In genomic region chr6:29647927-29648642, GRCh38 we compare ENCODE assay signal across 10 cellular contexts. TPM values are rescaled to one million over a fixed set of nuclear protein-coding genes. Genes with fewer than 3 reads are reported as not detected.
DNase-seq lines count a peak whose midpoint lies in the region; ATAC-seq and TF ChIP-seq lines count a peak whose summit lies in the region.
"Had no signal": no experiment of that assay in that cellular context is flagged by ENCODE, and none has a peak within 500 bp of the region (broad histone marks: within the 10 kb centered on the region; RNA-seq: fewer than 3 reads in every experiment).

No MANE protein-coding gene starts in this region.

- no peak overlapping the region for H3K4me3 ChIP-seq in lung
- H3K4me3 ChIP-seq: SK-N-MC had no signal

- H3K9me3 Mint-ChIP-seq in activated T-cell treated with anti-CD3 and anti-CD28 coated beads, Interleukin-2, amount 50 U/mL, for 72 hours: no peaks in the 10 kb centered on the region

- peak; percentile 10 for TF ChIP-seq CTCF in lung (IDR thresholded peaks at IDR 0.05; ENCODE audit: control extremely low read depth, extremely low read depth)

- no peaks in the 10 kb centered on the region for H3K9me3 ChIP-seq in lung (ENCODE audit: control insufficient read depth in 2 of 2, insufficient read depth in 1 of 2, low read length in 1 of 2)

- no peaks in the 10 kb centered on the region for H3K27me3 Mint-ChIP-seq in activated T-cell treated with anti-CD3 and anti-CD28 coated beads, Interleukin-2, amount 50 U/mL, for 72 hours (ENCODE audit: low read depth)
- H3K27me3 Mint-ChIP-seq: naive B cell had no signal

- WGBS in lung, 2 donors: 94 to 96% methylated on average over 23 of the region's 23 CpGs

- no peak overlapping the region for H3K27ac ChIP-seq in lung (ENCODE audit: low read depth in 1 of 2, low read length in 1 of 2)
- H3K27ac ChIP-seq: SK-N-MC had no signal

- H3K36me3 Mint-ChIP-seq in activated T-cell treated with anti-CD3 and anti-CD28 coated beads, Interleukin-2, amount 50 U/mL, for 72 hours (ENCODE audit: insufficient read depth in 2 of 2): no peaks in the 10 kb centered on the region
- H3K36me3 Mint-ChIP-seq: naive B cell had no signal

- no peaks in the 10 kb centered on the region for H3K4me1 ChIP-seq in lung (ENCODE audit: control insufficient read depth in 2 of 2, insufficient read depth in 2 of 2, low read length in 2 of 2)

- H3K27me3 ChIP-seq in lung (ENCODE audit: control insufficient read depth, insufficient read depth): no peaks in the 10 kb centered on the region

- DNase-seq in EL (peak; percentile 45), LoVo (ENCODE audit: low spot score) (peak; percentile 41), amniotic epithelial cell (ENCODE audit: low read depth) (peak; percentile 34), lung (ENCODE audit: low spot score) (no peak), nucleus accumbens (lab: John Stamatoyannopoulos, UW) (no peak)
- no peak for DNase-seq in activated T-cell treated with anti-CD3 and anti-CD28 coated beads, Interleukin-2, amount 50 U/mL, for 72 hours
- no peak for DNase-seq in central memory CD4-positive, alpha-beta T cell
- DNase-seq: naive B cell had no signal

- no peak for ATAC-seq in lung (ENCODE audit: insufficient read depth, low FRiP score)
- no peak for ATAC-seq in activated T-cell treated with anti-CD3 and anti-CD28 coated beads, Interleukin-2, amount 50 U/mL, for 72 hours (replicated peaks in 1 of 2)
- no peak for ATAC-seq in esophagus mucosa

- peaks cover 19% of the 10 kb centered on the region for H3K4me1 Mint-ChIP-seq in activated T-cell treated with anti-CD3 and anti-CD28 coated beads, Interleukin-2, amount 50 U/mL, for 72 hours (ENCODE audit: low read depth)

- no peak overlapping the region for H3K27ac Mint-ChIP-seq in activated T-cell treated with anti-CD3 and anti-CD28 coated beads, Interleukin-2, amount 50 U/mL, for 72 hours

- H3K36me3 ChIP-seq in lung (ENCODE audit: control insufficient read depth in 2 of 2, insufficient read depth in 2 of 2, low read length in 2 of 2): no peaks in the 10 kb centered on the region

- H3K4me3 Mint-ChIP-seq in activated T-cell treated with anti-CD3 and anti-CD28 coated beads, Interleukin-2, amount 50 U/mL, for 72 hours: no peak overlapping the region

RNA-seq across cellular contexts. Expression of gene MOG, which starts 8.8 kb away (rescaled TPM):
- not detected for total RNA-seq in lung
- polyA plus RNA-seq in lung: not detected
- total RNA-seq in activated T-cell treated with anti-CD3 and anti-CD28 coated beads, Interleukin-2, amount 50 U/mL, for 72 hours: not detected
- not detected for total RNA-seq in esophagus mucosa

RNA-seq across cellular contexts. Expression of gene GABBR1, which starts 15.1 kb away (rescaled TPM):
- total RNA-seq in lung: 10 to 100 TPM; 28.4 to 35.7 TPM
- polyA plus RNA-seq in lung: 10 to 100 TPM; 12.9 to 21.6 TPM
- 10 to 100 TPM; 21.7 to 26.6 TPM for total RNA-seq in activated T-cell treated with anti-CD3 and anti-CD28 coated beads, Interleukin-2, amount 50 U/mL, for 72 hours
- 7.7 TPM for total RNA-seq in esophagus mucosa

RNA-seq across cellular contexts. Expression of gene ZFP57, which starts 32.9 kb away (rescaled TPM):
- total RNA-seq in lung (1 to 10 TPM in 1 of 2 donors, under 1 TPM in 1; 0.14 to 2.4 TPM), esophagus mucosa (2.1 TPM)
- polyA plus RNA-seq in lung: 1 to 10 TPM in 1 of 2 donors, under 1 TPM in 1; 0.01 to 2.0 TPM
- 1 to 10 TPM in 1 of 2 donors, not detected in 1; 6.3 TPM for total RNA-seq in activated T-cell treated with anti-CD3 and anti-CD28 coated beads, Interleukin-2, amount 50 U/mL, for 72 hours

Comparison
In these comparisons a context has a peak if more than half of its experiments do, and no peak if none do; other contexts are left out.
1. DNase-seq: peak in EL (single experiment), LoVo (single experiment) and amniotic epithelial cell (single experiment); none in lung (single experiment), nucleus accumbens (0 of 56), activated T-cell treated with anti-CD3 and anti-CD28 coated beads, Interleukin-2, amount 50 U/mL, for 72 hours (0 of 2) and central memory CD4-positive, alpha-beta T cell (single experiment).